Comparison of ENCODE assay signal across 24 cellular contexts in genomic region chr17:64626827-64627226, GRCh38. TPM values are rescaled to one million over a fixed set of nuclear protein-coding genes. Genes with fewer than 3 reads are reported as not detected.
DNase-seq lines count a peak whose midpoint lies in the region; ATAC-seq, FAIRE-seq and TF ChIP-seq lines count a peak whose summit lies in the region.
"Had no signal": no experiment of that assay in that cellular context is flagged by ENCODE, and none has a peak within 500 bp of the region (broad histone marks: within the 10 kb centered on the region; RNA-seq: fewer than 3 reads in every experiment).

No MANE protein-coding gene starts in this region.

- no TSS peak for BruUV-seq in HepG2 (replicated peaks; lab: Mats Ljungman, UMichigan)

- no peak for TF ChIP-seq RAD21 in HepG2 (CRISPR knock-in tag; IDR thresholded peaks at IDR 0.05)

- CTCF ChIA-PET in HepG2 (lab: Yijun Ruan, JAX; ENCODE audit: low intra/inter-chr PET ratio, low total read pairs), result no interaction called here

- FAIRE-seq in HepG2 (lab: Jason Lieb, UNC), result no peak
- FAIRE-seq: A204.1, D721Med, GM12878, H1 had no signal

- no peak overlapping the region for H3K4me3 Mint-ChIP-seq in chondrocyte (ENCODE audit: unreplicated experiment)
- H3K4me3 Mint-ChIP-seq: B cell; CD14-positive monocyte; CD4-positive, alpha-beta T cell had no signal

- H3K27me3 Mint-ChIP-seq in chondrocyte (ENCODE audit: low read depth), result no peaks in the 10 kb centered on the region
- H3K27me3 Mint-ChIP-seq: B cell; CD4-positive, alpha-beta T cell; CD8-positive, alpha-beta memory T cell had no signal

- H3K4me3 ChIP-seq in right lobe of liver (no peak overlapping the region), HepG2 (replicated peaks in 1 of 3; ENCODE audit: insufficient read depth in 1 of 3, low read depth in 2 of 3, low read length in 3 of 3) (no peak overlapping the region), osteoblast (ENCODE audit: insufficient read depth, low read length) (no peak overlapping the region), thyroid gland (replicated peaks in 1 of 3) (no peak overlapping the region), sigmoid colon (no peak overlapping the region)
- H3K4me3 ChIP-seq: BLaER1, GM12878 had no signal

- POLR2A ChIA-PET in HepG2 (lab: Yijun Ruan, JAX), result no interaction called here

- H3K27ac ChIP-seq in right lobe of liver, result no peak overlapping the region
- H3K27ac ChIP-seq in HepG2 (ENCODE audit: extremely low read length, insufficient read depth, low read length), result no peak overlapping the region
- peak overlapping the region; percentile 3 for H3K27ac ChIP-seq in osteoblast (ENCODE audit: low read depth, low read length)
- peak overlapping the region in 2 of 3 donors; percentile 7 to 19 for H3K27ac ChIP-seq in thyroid gland
- no peak overlapping the region for H3K27ac ChIP-seq in sigmoid colon
- H3K27ac ChIP-seq: 22Rv1, BLaER1 had no signal

- no peak overlapping the region for H2AFZ ChIP-seq in HepG2 (ENCODE audit: low read length)
- H2AFZ ChIP-seq in osteoblast (ENCODE audit: low read length), result no peak overlapping the region

- H3K27ac Mint-ChIP-seq in chondrocyte (ENCODE audit: unreplicated experiment), result peak overlapping the region; percentile 22
- H3K27ac Mint-ChIP-seq: B cell; CD4-positive, alpha-beta T cell had no signal

- DNase-seq in right lobe of liver (no peak), HepG2 (ENCODE audit: low spot score) (no peak), chondrocyte (ENCODE audit: low spot score) (no peak), osteoblast (ENCODE audit: insufficient read length, low spot score, missing footprints) (no peak), thyroid gland (no peak), NCI-H1417 (lab: John Stamatoyannopoulos, UW) (no peak), sigmoid colon (no peak)
- DNase-seq: CD4-positive, alpha-beta T cell; CD8-positive, alpha-beta memory T cell; DMS 273 treated with DMSO at 0.1 percent for 48 hours; DMS79; EL; GDM1; H7; HCEC 1CT had no signal

- peaks cover 57% of the 10 kb centered on the region for H3K4me1 Mint-ChIP-seq in chondrocyte (ENCODE audit: low read depth)

- H3K9me3 Mint-ChIP-seq in chondrocyte (ENCODE audit: low read depth), result no peaks in the 10 kb centered on the region
- H3K9me3 Mint-ChIP-seq: CD4-positive, alpha-beta T cell; CD8-positive, alpha-beta memory T cell had no signal

- peak; percentile 34 to 61 (median 50) for ATAC-seq in right lobe of liver
- no peak for ATAC-seq in HepG2
- no peak for ATAC-seq in HG02970 (IDR thresholded peaks at IDR 0.05; ENCODE audit: low FRiP score, unreplicated experiment)
- ATAC-seq: GM12878 had no signal

- intact Hi-C loops in right lobe of liver (cut with DNase I) (no loop called here), HepG2 (cut with micrococcal nuclease; ENCODE audit: unreplicated experiment) (no loop called here), thyroid gland (cut with DNase I) (no loop called here), sigmoid colon (cut with DNase I) (no loop called here)

- peaks cover 19% of the 10 kb centered on the region for H3K79me2 ChIP-seq in HepG2 (ENCODE audit: insufficient read depth, low read length)
- H3K79me2 ChIP-seq in osteoblast (ENCODE audit: insufficient read depth, low read length), result peaks cover 99% of the 10 kb centered on the region

- no peak for TF ChIP-seq POLR2A in right lobe of liver (IDR thresholded peaks at IDR 0.05)
- no peak for TF ChIP-seq POLR2A in HepG2 (IDR thresholded peaks at IDR 0.05; ENCODE audit: insufficient read depth in 1 of 2, low read depth in 2 of 2, low read length in 2 of 2)
- TF ChIP-seq POLR2A in thyroid gland (IDR thresholded peaks at IDR 0.05), result no peak
- TF ChIP-seq POLR2A in sigmoid colon (IDR thresholded peaks at IDR 0.05), result no peak

- in situ Hi-C loops in HepG2 (cut with HindIII; ENCODE audit: extremely low pct_ligation_motif_present, low pct_unique_long_range_greater_than_20kb), result loop anchor here (25.0 kb wide), 2 partner anchors 90 to 315 kb away; no protein-coding TSS in a partner anchor

- H4K20me1 ChIP-seq in HepG2 (ENCODE audit: insufficient read depth, low read length), result 0 out of 2 replicates have a peak, but pooled peaks cover 3% of the 10 kb centered on the region
- H4K20me1 ChIP-seq in osteoblast (ENCODE audit: insufficient read depth, low read length), result peaks cover 82% of the 10 kb centered on the region

- H3K4me2 ChIP-seq in HepG2 (ENCODE audit: low read depth, low read length) (no peak overlapping the region), osteoblast (ENCODE audit: insufficient read depth, low read length) (no peak overlapping the region)
- H3K4me2 ChIP-seq: BLaER1 had no signal

- H3K27me3 ChIP-seq in right lobe of liver (no peaks in the 10 kb centered on the region), HepG2 (ENCODE audit: control insufficient read depth in 1 of 2, insufficient read depth in 2 of 2, low read length in 2 of 2) (no peaks in the 10 kb centered on the region), osteoblast (ENCODE audit: insufficient read depth, low read length) (no peaks in the 10 kb centered on the region), thyroid gland (no peaks in the 10 kb centered on the region), sigmoid colon (no peaks in the 10 kb centered on the region)
- H3K27me3 ChIP-seq: BLaER1 had no signal

- TF ChIP-seq CTCF in right lobe of liver (IDR thresholded peaks at IDR 0.05) (no peak), HepG2 (CRISPR knock-in tag; IDR thresholded peaks at IDR 0.05) (no peak), chondrocyte (IDR thresholded peaks at IDR 0.05) (no peak), osteoblast (IDR thresholded peaks at IDR 0.05; ENCODE audit: extremely low read depth, low read depth, low read length) (no peak), thyroid gland (IDR thresholded peaks at IDR 0.05) (no peak), sigmoid colon (IDR thresholded peaks at IDR 0.05) (no peak)

- no peaks in the 10 kb centered on the region for H3K36me3 Mint-ChIP-seq in chondrocyte (ENCODE audit: low read depth)

- no peaks in the 10 kb centered on the region for H3K36me3 ChIP-seq in right lobe of liver
- H3K36me3 ChIP-seq in HepG2 (replicated peaks in 1 of 2; ENCODE audit: control insufficient read depth in 1 of 2, insufficient read depth in 2 of 2, low read length in 2 of 2), result no peaks in the 10 kb centered on the region
- H3K36me3 ChIP-seq in osteoblast (ENCODE audit: insufficient read depth, low read length), result peaks cover 14% of the 10 kb centered on the region
- no peaks in the 10 kb centered on the region for H3K36me3 ChIP-seq in thyroid gland
- H3K36me3 ChIP-seq in sigmoid colon, result no peaks in the 10 kb centered on the region

- H3K9me3 ChIP-seq in right lobe of liver (no peaks in the 10 kb centered on the region), HepG2 (ENCODE audit: low read length) (no peaks in the 10 kb centered on the region), osteoblast (ENCODE audit: low read depth, low read length) (no peaks in the 10 kb centered on the region), thyroid gland (no peaks in the 10 kb centered on the region), sigmoid colon (no peaks in the 10 kb centered on the region)
- H3K9me3 ChIP-seq: BLaER1 had no signal

- 42% methylated on average over 3 of the region's 3 CpGs for WGBS in right lobe of liver (ENCODE audit: insufficient coverage, low coverage, low lambda C conversion rate, missing lambda C conversion rate)
- 97% methylated on average over 3 of the region's 3 CpGs for WGBS in HepG2 (ENCODE audit: low lambda C conversion rate)
- 58 to 79% methylated on average over 3 of the region's 3 CpGs for WGBS in thyroid gland, 2 donors
- 83 to 90% methylated on average over 3 of the region's 3 CpGs for WGBS in sigmoid colon, 2 donors

- H3K9ac ChIP-seq in HepG2 (ENCODE audit: insufficient read depth, low read depth, low read length), result no peak overlapping the region
- H3K9ac ChIP-seq: BLaER1 had no signal

- no peak for TF ChIP-seq EP300 in HepG2 (IDR thresholded peaks at IDR 0.05; ENCODE audit: low read depth in 2 of 2, low read length in 2 of 2)
- no peak for TF ChIP-seq EP300 in HepG2 (CRISPR knock-in tag; IDR thresholded peaks at IDR 0.05; ENCODE audit: borderline replicate concordance)
- TF ChIP-seq EP300 in sigmoid colon (IDR thresholded peaks at IDR 0.05), result no peak

- H3K4me1 ChIP-seq in right lobe of liver (peaks cover 0 to 5% (median 0%) of the 10 kb centered on the region in 4 donors), HepG2 (ENCODE audit: insufficient read depth, low read length) (peaks cover 43% of the 10 kb centered on the region), osteoblast (ENCODE audit: insufficient read depth, low read length) (peaks cover 34% of the 10 kb centered on the region), thyroid gland (peaks cover 8 to 13% of the 10 kb centered on the region in 2 donors), sigmoid colon (peaks cover 0 to 31% (median 18%) of the 10 kb centered on the region in 4 donors)
- H3K4me1 ChIP-seq: BLaER1 had no signal

TF ChIP-seq in HepG2, 621 proteins besides CTCF, POLR2A, EP300 and RAD21 (continues in another document):
- no peak for TF ChIP-seq TCF7 (IDR thresholded peaks at IDR 0.05; ENCODE audit: low read depth)

RNA-seq across cellular contexts. Expression of gene SMURF2, which starts 35.3 kb away (rescaled TPM):
- total RNA-seq in right lobe of liver, result 1 to 10 TPM; 2.5 to 6.8 (median 4.0) TPM
- total RNA-seq in HepG2 (2016; rRNA removed; fragmentation: Illumina TruSeq; extraction: Trizol), result 24.3 and 29.3 TPM in 2 replicates
- 9.8 and 12.5 TPM in 2 replicates for total RNA-seq in HepG2 (2016; cell fraction: cytosol; rRNA removed; fragmentation: Illumina TruSeq; extraction: Trizol; ENCODE audit: low read depth)
- total RNA-seq in HepG2 (2016; cell fraction: insoluble cytoplasmic fraction; rRNA removed; fragmentation: Illumina TruSeq; extraction: Trizol), result 23.1 and 28.2 TPM in 2 replicates
- total RNA-seq in HepG2 (2016; cell fraction: membrane; rRNA removed; fragmentation: Illumina TruSeq; extraction: Trizol), result 16.9 and 17.9 TPM in 2 replicates
- 23.0 and 24.2 TPM in 2 replicates for total RNA-seq in HepG2 (2016; cell fraction: nucleus; rRNA removed; fragmentation: Illumina TruSeq; extraction: Trizol)
- polyA plus RNA-seq in HepG2 (2011; rRNA removed), result 12.9 and 14.9 TPM in 2 replicates
- polyA plus RNA-seq in HepG2 (2011; cell fraction: cytosol; rRNA removed), result 6.7 and 10.4 TPM in 2 replicates
- 10.2 and 12.2 TPM in 2 replicates for polyA plus RNA-seq in HepG2 (2011; cell fraction: nucleus; rRNA removed)
- 13.3 and 15.9 TPM in 2 replicates for polyA plus RNA-seq in HepG2 (2012)
- 1.3 and 1.5 TPM in 2 replicates for polyA plus RNA-seq in HepG2 (2016; cell fraction: cytosol; fragmentation: Illumina TruSeq; extraction: Trizol; ENCODE audit: low read depth)
- polyA plus RNA-seq in HepG2 (2016; cell fraction: insoluble cytoplasmic fraction; fragmentation: Illumina TruSeq; extraction: Trizol; ENCODE audit: low read depth), result 20.3 and 21.2 TPM in 2 replicates
- polyA plus RNA-seq in HepG2 (2016; cell fraction: membrane; fragmentation: Illumina TruSeq; extraction: Trizol; ENCODE audit: low read depth), result 5.1 and 5.8 TPM in 2 replicates
- 24.6 and 25.3 TPM in 2 replicates for polyA plus RNA-seq in HepG2 (2016; cell fraction: nucleus; fragmentation: Illumina TruSeq; extraction: Trizol; ENCODE audit: insufficient read depth, low read depth)
- polyA minus RNA-seq in HepG2 (2011; rRNA and poly(A)+ RNA removed; ENCODE audit: low replicate concordance), result 16.0 and 18.1 TPM in 2 replicates
- 14.9 and 18.5 TPM in 2 replicates for polyA minus RNA-seq in HepG2 (2011; cell fraction: cytosol; rRNA and poly(A)+ RNA removed)
- 28.2 and 34.3 TPM in 2 replicates for polyA minus RNA-seq in HepG2 (2011; cell fraction: nucleus; rRNA and poly(A)+ RNA removed)
- 33.4 to 41.0 TPM (median 36.2 TPM) in 3 replicates for total RNA-seq in chondrocyte
- 90.5 and 115 TPM in 2 replicates for total RNA-seq in osteoblast
- total RNA-seq in thyroid gland, result 10 to 100 TPM; 26.3 to 39.0 (median 29.6) TPM
- total RNA-seq in sigmoid colon, result 10 to 100 TPM; 23.8 to 30.2 (median 25.9) TPM
- 1 to 10 TPM; 5.8 to 9.0 (median 6.8) TPM for polyA plus RNA-seq in sigmoid colon

Comparison
In these comparisons a context has a peak if more than half of its experiments do, and no peak if none do; other contexts are left out.
1. ATAC-seq: peak in right lobe of liver (4 of 4); none in HepG2 (single experiment) and HG02970 (single experiment).
2. H3K27ac ChIP-seq: peak in osteoblast (single experiment) and thyroid gland (2 of 3); none in right lobe of liver (0 of 3), HepG2 (single experiment) and sigmoid colon (0 of 4).